ENCODE assay signal across 8 cellular contexts in the genomic region with DNA sequence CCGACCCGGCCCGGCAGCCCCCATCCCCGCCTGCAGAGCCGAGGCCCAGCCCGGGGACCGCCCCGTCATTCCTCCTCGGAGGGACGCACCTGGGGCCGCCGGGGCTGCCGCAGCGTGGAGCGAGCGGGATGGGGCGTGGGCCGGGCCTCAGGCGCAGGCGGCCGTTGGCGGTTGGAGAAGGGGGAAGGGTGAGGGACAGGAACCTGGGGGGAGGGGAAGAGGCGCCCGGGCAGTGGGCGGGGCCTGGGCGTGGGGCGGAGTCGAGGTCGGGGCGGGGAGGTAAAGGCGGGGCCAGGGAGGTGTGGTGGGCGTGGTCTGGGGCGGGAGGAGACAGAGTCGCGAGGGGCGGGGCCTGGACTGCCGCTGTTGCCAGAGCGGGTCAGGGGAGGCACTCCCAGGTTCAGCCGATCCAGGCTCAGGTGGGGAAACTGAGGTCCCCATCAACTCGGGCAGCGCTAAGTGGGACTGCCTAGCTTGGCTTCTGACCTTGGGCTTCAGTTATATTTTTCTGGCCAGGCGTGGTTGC. TPM values are rescaled to one million over a fixed set of nuclear protein-coding genes. Genes with fewer than 3 reads are reported as not detected.
DNase-seq lines count a peak whose midpoint lies in the region; ATAC-seq, FAIRE-seq and TF ChIP-seq lines count a peak whose summit lies in the region.

A gene with protein sequence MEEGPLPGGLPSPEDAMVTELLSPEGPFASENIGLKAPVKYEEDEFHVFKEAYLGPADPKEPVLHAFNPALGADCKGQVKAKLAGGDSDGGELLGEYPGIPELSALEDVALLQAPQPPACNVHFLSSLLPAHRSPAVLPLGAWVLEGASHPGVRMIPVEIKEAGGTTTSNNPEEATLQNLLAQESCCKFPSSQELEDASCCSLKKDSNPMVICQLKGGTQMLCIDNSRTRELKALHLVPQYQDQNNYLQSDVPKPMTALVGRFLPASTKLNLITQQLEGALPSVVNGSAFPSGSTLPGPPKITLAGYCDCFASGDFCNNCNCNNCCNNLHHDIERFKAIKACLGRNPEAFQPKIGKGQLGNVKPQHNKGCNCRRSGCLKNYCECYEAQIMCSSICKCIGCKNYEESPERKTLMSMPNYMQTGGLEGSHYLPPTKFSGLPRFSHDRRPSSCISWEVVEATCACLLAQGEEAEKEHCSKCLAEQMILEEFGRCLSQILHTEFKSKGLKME (minus strand): TSS at position 190 of the 526 bp plus-strand sequence. CDS start 860 bp downstream, outside the sequence.

- H3K36me3 Mint-ChIP-seq in type B pancreatic cell = no peaks in the 10 kb centered on the region

- H3K79me2 ChIP-seq in parathyroid adenoma = no peaks in the 10 kb centered on the region

- peak within 1 kb of the TSS; percentile 72 for H3K4me3 Mint-ChIP-seq in type B pancreatic cell

- no peak for TF ChIP-seq CTCF in parathyroid adenoma (IDR thresholded peaks at IDR 0.05)
- TF ChIP-seq CTCF in type B pancreatic cell (conservative IDR thresholded peaks at IDR 0.05) = no peak

- no peaks in the 10 kb centered on the region for H3K9me3 ChIP-seq in MG63
- H3K9me3 ChIP-seq in parathyroid adenoma (ENCODE audit: control insufficient read depth, low read length) = no peaks in the 10 kb centered on the region

- ATAC-seq in SK-N-SH treated with all-trans-retinoic acid at 6 μM for 48 hours = peak; percentile 93

- no peak within 1 kb of the TSS for H3K27ac ChIP-seq in parathyroid adenoma

- H2AFZ ChIP-seq in parathyroid adenoma = no peak within 1 kb of the TSS

- peak within 1 kb of the TSS; percentile 78 for H3K27ac Mint-ChIP-seq in type B pancreatic cell

- no peak within 1 kb of the TSS for H3K9ac ChIP-seq in parathyroid adenoma

- peaks cover 14% of the 10 kb centered on the region for H3K4me1 Mint-ChIP-seq in type B pancreatic cell (ENCODE audit: unreplicated experiment)

- H3K27me3 Mint-ChIP-seq in type B pancreatic cell = no peaks in the 10 kb centered on the region

- H3K36me3 ChIP-seq in MG63 = peaks cover 13% of the 10 kb centered on the region
- H3K36me3 ChIP-seq in parathyroid adenoma (ENCODE audit: control insufficient read depth, insufficient read depth, low read length) = no peaks in the 10 kb centered on the region

- peak within 1 kb of the TSS; percentile 44 for H3K4me2 ChIP-seq in parathyroid adenoma (ENCODE audit: low read length)

- H3K9me3 Mint-ChIP-seq in type B pancreatic cell = no peaks in the 10 kb centered on the region

- H3K4me1 ChIP-seq in parathyroid adenoma = no peaks in the 10 kb centered on the region

- H3K27me3 ChIP-seq in MG63 = no peaks in the 10 kb centered on the region
- no peaks in the 10 kb centered on the region for H3K27me3 ChIP-seq in parathyroid adenoma (ENCODE audit: control insufficient read depth, insufficient read depth, low read length)

- no peak for TF ChIP-seq POLR2A in GM12891 (IDR thresholded peaks at IDR 0.05; ENCODE audit: low read depth, low read length)

- peak within 1 kb of the TSS; percentile 17; the same call in 1 of the 2 replicates for H3K4me3 ChIP-seq in MG63
- H3K4me3 ChIP-seq in parathyroid adenoma (ENCODE audit: low read depth, low read length) = no peak within 1 kb of the TSS

- peak; percentile 96 for FAIRE-seq in GM12891 (lab: Jason Lieb, UNC)

- peak; percentile 94 for DNase-seq in GM12891 (ENCODE audit: insufficient read length, low spot score)
- peak; percentile 58 for DNase-seq in MG63
- DNase-seq in activated naive CD4-positive, alpha-beta T cell treated with Interleukin-2 at 50 U/mL for 16 hours = peak; percentile 89
- DNase-seq in globus pallidus (ENCODE audit: low spot score) = peak; percentile 9
- DNase-seq in type B pancreatic cell (ENCODE audit: extremely low spot score, unreplicated experiment) = peak; percentile 96
- no peak for DNase-seq in cerebellar nuclear complex (lab: John Stamatoyannopoulos, UW)

TF ChIP-seq in GM12891, 5 proteins besides CTCF, POLR2A, EP300 and RAD21:
- no peak for TF ChIP-seq POLR2AphosphoS5 (IDR thresholded peaks at IDR 0.05; ENCODE audit: low read depth, low read length)
- TF ChIP-seq PAX5 (IDR thresholded peaks at IDR 0.05; ENCODE audit: insufficient read depth, low read length, severe bottlenecking) = no peak
- no peak for TF ChIP-seq TAF1 (IDR thresholded peaks at IDR 0.05; ENCODE audit: low read depth, low read length)
- TF ChIP-seq POU2F2 (IDR thresholded peaks at IDR 0.05; ENCODE audit: low read depth, low read length) = no peak
- no peak for TF ChIP-seq SPI1 (IDR thresholded peaks at IDR 0.05; ENCODE audit: low read depth, low read length)

TF ChIP-seq in SK-N-SH treated with all-trans-retinoic acid at 6 μM for 48 hours, 23 proteins besides CTCF, POLR2A, EP300 and RAD21:
- no peak for TF ChIP-seq ZNF565 (CRISPR knock-in tag; conservative IDR thresholded peaks at IDR 0.05; ENCODE audit: low read depth)
- TF ChIP-seq ZC3H10 (CRISPR knock-in tag; IDR thresholded peaks at IDR 0.05) = no peak
- no peak for TF ChIP-seq OSR1 (CRISPR knock-in tag; IDR thresholded peaks at IDR 0.05)
- TF ChIP-seq ZFP3 (CRISPR knock-in tag; IDR thresholded peaks at IDR 0.05) = no peak
- TF ChIP-seq CSDC2 (CRISPR knock-in tag; IDR thresholded peaks at IDR 0.05) = no peak
- TF ChIP-seq SNAI2 (CRISPR knock-in tag; IDR thresholded peaks at IDR 0.05) = no peak
- TF ChIP-seq ZNF70 (CRISPR knock-in tag; IDR thresholded peaks at IDR 0.05) = no peak
- no peak for TF ChIP-seq BACH2 (CRISPR knock-in tag; IDR thresholded peaks at IDR 0.05; ENCODE audit: borderline replicate concordance)
- no peak for TF ChIP-seq CREB5 (CRISPR knock-in tag; IDR thresholded peaks at IDR 0.05; ENCODE audit: low read depth)

RNA-seq across cellular contexts. Expression of the gene that starts here (rescaled TPM):
- polyA plus RNA-seq in GM12891 (2012; ENCODE audit: low read depth, missing spikeins) = 1.8 TPM
- total RNA-seq in MG63 (2014; rRNA removed; shearing (Covaris generic); ENCODE audit: low replicate concordance) = not detected in 2 replicates
- 6.7 and 9.7 TPM in 2 replicates for total RNA-seq in type B pancreatic cell (ENCODE audit: low replicate concordance)

Comparison
In these comparisons a context has a peak if more than half of its experiments do, and no peak if none do; other contexts are left out.
1. Peak in DNase-seq and H3K4me3 ChIP-seq in MG63; RNA of the gene not detected or under 1 TPM.
2. DNase-seq: peak in GM12891 (single experiment), activated naive CD4-positive, alpha-beta T cell treated with Interleukin-2 at 50 U/mL for 16 hours (single experiment), globus pallidus (single experiment) and type B pancreatic cell (single experiment); none in cerebellar nuclear complex (0 of 2).